Comparison of ENCODE assay signal across 19 cellular contexts in genomic region chr20:48951041-48951440, GRCh38. TPM values are rescaled to one million over a fixed set of nuclear protein-coding genes. Genes with fewer than 3 reads are reported as not detected.
A peak's percentile ranks its signal among the peaks of the same experiment; 100 is the strongest.
DNase-seq lines count a peak whose midpoint lies in the region; ATAC-seq lines count a peak whose summit lies in the region.
"Had no signal": no experiment of that assay in that cellular context is flagged by ENCODE, and none has a peak within 500 bp of the region (broad histone marks: within the 10 kb centered on the region; RNA-seq: fewer than 3 reads in every experiment).

No MANE protein-coding gene starts in this region.

- no peak overlapping the region for H3K4me3 ChIP-seq in trophoblast cell (ENCODE audit: low read depth, low read length)
- H3K4me3 ChIP-seq: BLaER1 had no signal

- no peak overlapping the region for H3K18ac ChIP-seq in trophoblast cell (ENCODE audit: low read length)

- no peak overlapping the region for H4K91ac ChIP-seq in trophoblast cell (ENCODE audit: low read depth, low read length)

- H3K4me2 ChIP-seq in trophoblast cell (ENCODE audit: low read length), result no peak overlapping the region
- H3K4me2 ChIP-seq: BLaER1 had no signal

- H3K23ac ChIP-seq in trophoblast cell (ENCODE audit: low read length), result peak overlapping the region; percentile 18

- in situ Hi-C loops in G401 (cut with HindIII; ENCODE audit: low sequenced_read_pairs), result no loop called here

- no peak overlapping the region for H2BK12ac ChIP-seq in trophoblast cell (ENCODE audit: low read length)

- no peak overlapping the region for H3K27ac ChIP-seq in trophoblast cell (ENCODE audit: low read depth, low read length)
- H3K27ac ChIP-seq: BLaER1 had no signal

- H3K79me2 ChIP-seq in trophoblast cell (ENCODE audit: control insufficient read depth, insufficient read depth, low read length, poor library complexity), result no peaks in the 10 kb centered on the region

- peak; percentile 60 for DNase-seq in G401 (ENCODE audit: low spot score)
- no peak for DNase-seq in T-helper 17 cell
- peak; percentile 12 for DNase-seq in cerebellum (ENCODE audit: low spot score)
- peak in 1 of 2 donors; percentile 45 for DNase-seq in trophoblast cell
- no peak for DNase-seq in NCI-H2029 (lab: John Stamatoyannopoulos, UW)
- no peak for DNase-seq in activated naive CD4-positive, alpha-beta T cell treated with anti-CD3 and anti-CD28 coated beads, Interleukin-2, amount 50 U/mL, for 72 hours (ENCODE audit: low spot score in 2 of 2)
- DNase-seq in inferior parietal cortex (ENCODE audit: extremely low spot score), result no peak
- DNase-seq in activated CD4-positive, alpha-beta T cell treated with anti-CD3 and anti-CD28 coated beads for 48 hours, result no peak
- DNase-seq: 8988T; CD4-positive, alpha-beta memory T cell; DMS153; DMS79; GF-D8; GOT3; H7; HFFc6 had no signal

- no peak overlapping the region for H2AFZ ChIP-seq in trophoblast cell (ENCODE audit: insufficient read depth, low read length, poor library complexity)

- H3K4me1 Mint-ChIP-seq in T-helper 17 cell, result peaks cover 3% of the 10 kb centered on the region
- H3K4me1 Mint-ChIP-seq: CD14-positive monocyte; CD4-positive, alpha-beta memory T cell had no signal

- no peak overlapping the region for H2AK5ac ChIP-seq in trophoblast cell (ENCODE audit: low read length)

- WGBS in trophoblast cell (ENCODE audit: extremely low coverage, insufficient coverage, insufficient read length), result no CpG with 5 or more reads among the region's 10 CpGs

- no peak overlapping the region for H3K4ac ChIP-seq in trophoblast cell (ENCODE audit: low read depth, low read length)

- H3K14ac ChIP-seq in trophoblast cell (ENCODE audit: low read length), result no peak overlapping the region

- H3K79me1 ChIP-seq in trophoblast cell (ENCODE audit: low read length), result peaks cover 5% of the 10 kb centered on the region

- no peak for ATAC-seq in T-helper 17 cell
- no peak for ATAC-seq in activated naive CD4-positive, alpha-beta T cell treated with anti-CD3 and anti-CD28 coated beads, Interleukin-2, amount 50 U/mL, for 72 hours
- ATAC-seq: HCT116 had no signal

- H3K4me1 ChIP-seq in trophoblast cell (ENCODE audit: control insufficient read depth in 1 of 2, insufficient read depth in 2 of 2, low read length in 2 of 2), result peaks cover 5 to 8% of the 10 kb centered on the region in 2 experiments

- H2BK5ac ChIP-seq in trophoblast cell (ENCODE audit: low read depth, low read length, poor library complexity), result no peak overlapping the region

- H3K27me3 ChIP-seq in trophoblast cell (ENCODE audit: insufficient read depth, low read length), result no peaks in the 10 kb centered on the region
- H3K27me3 ChIP-seq: BLaER1 had no signal

- peak overlapping the region; percentile 43 for H3K27ac Mint-ChIP-seq in T-helper 17 cell
- no peak overlapping the region for H3K27ac Mint-ChIP-seq in activated naive CD4-positive, alpha-beta T cell treated with anti-CD3 and anti-CD28 coated beads, Interleukin-2, amount 50 U/mL, for 72 hours
- H3K27ac Mint-ChIP-seq: CD4-positive, alpha-beta memory T cell; HFFc6 had no signal

- H3K36me3 ChIP-seq in trophoblast cell (ENCODE audit: control insufficient read depth in 1 of 2, insufficient read depth in 2 of 2, low read length in 2 of 2), result peaks cover 10 to 32% of the 10 kb centered on the region in 2 experiments

- H4K12ac ChIP-seq in trophoblast cell (ENCODE audit: low read depth, low read length), result no peak overlapping the region

- H3K4me3 Mint-ChIP-seq in T-helper 17 cell, result no peak overlapping the region
- H3K4me3 Mint-ChIP-seq: CD14-positive monocyte; CD4-positive, alpha-beta memory T cell; HFFc6 had no signal

- no peak overlapping the region for H3K9ac ChIP-seq in trophoblast cell (ENCODE audit: low read length)
- H3K9ac ChIP-seq: BLaER1 had no signal

- no peak overlapping the region for H2BK120ac ChIP-seq in trophoblast cell (ENCODE audit: insufficient read depth, low read length, poor library complexity)

- no peak overlapping the region for H4K8ac ChIP-seq in trophoblast cell (ENCODE audit: low read depth, low read length)

- H3K27me3 Mint-ChIP-seq in T-helper 17 cell, result no peaks in the 10 kb centered on the region
- H3K27me3 Mint-ChIP-seq: CD4-positive, alpha-beta memory T cell had no signal

- H3K9me3 Mint-ChIP-seq in activated naive CD4-positive, alpha-beta T cell treated with anti-CD3 and anti-CD28 coated beads, Interleukin-2, amount 50 U/mL, for 72 hours, result no peaks in the 10 kb centered on the region
- H3K9me3 Mint-ChIP-seq: CD14-positive monocyte, HFFc6 had no signal

- H3K36me3 Mint-ChIP-seq in T-helper 17 cell (ENCODE audit: low read depth), result peaks cover 9% of the 10 kb centered on the region
- peaks cover 6% of the 10 kb centered on the region in 2 donors for H3K36me3 Mint-ChIP-seq in activated naive CD4-positive, alpha-beta T cell treated with anti-CD3 and anti-CD28 coated beads, Interleukin-2, amount 50 U/mL, for 72 hours

- H3K9me3 ChIP-seq in T-helper 17 cell (ENCODE audit: control insufficient read depth, low read length, poor library complexity, severe bottlenecking) (no peaks in the 10 kb centered on the region), trophoblast cell (ENCODE audit: insufficient read depth, low read depth, low read length) (no peaks in the 10 kb centered on the region)
- H3K9me3 ChIP-seq: BLaER1 had no signal

RNA-seq across cellular contexts. Expression of gene ARFGEF2, which starts 29.5 kb away (rescaled TPM):
- 16.9 and 23.7 TPM in 2 replicates for total RNA-seq in G401 (2014; rRNA removed; shearing (Covaris generic))
- 10 to 100 TPM; 24.1 to 24.7 TPM for total RNA-seq in T-helper 17 cell
- total RNA-seq in cerebellum, result 27.9 TPM
- polyA plus RNA-seq in trophoblast cell (2013), result 11.8 and 12.1 TPM in 2 replicates
- 10 to 100 TPM; 23.6 to 24.7 TPM for total RNA-seq in activated naive CD4-positive, alpha-beta T cell treated with anti-CD3 and anti-CD28 coated beads, Interleukin-2, amount 50 U/mL, for 72 hours

Comparison
In these comparisons a context has a peak if more than half of its experiments do, and no peak if none do; other contexts are left out.
1. DNase-seq: peak in G401 (single experiment) and cerebellum (single experiment); none in T-helper 17 cell (0 of 3), NCI-H2029 (single experiment), activated naive CD4-positive, alpha-beta T cell treated with anti-CD3 and anti-CD28 coated beads, Interleukin-2, amount 50 U/mL, for 72 hours (0 of 2), inferior parietal cortex (single experiment) and activated CD4-positive, alpha-beta T cell treated with anti-CD3 and anti-CD28 coated beads for 48 hours (single experiment).